ENCODE assay signal across 1 cellular context in genomic region chr14:105843444-105844046, GRCh38.
TF ChIP-seq lines count a peak whose summit lies in the region.

No MANE protein-coding gene starts in this region.

TF ChIP-seq in HepG2, 621 proteins besides CTCF, POLR2A, EP300 and RAD21 (continued from another document):
- no peak for TF ChIP-seq PAXIP1 (CRISPR knock-in tag; conservative IDR thresholded peaks at IDR 0.05)
- no peak for TF ChIP-seq KMT2B (CRISPR knock-in tag; IDR thresholded peaks at IDR 0.05)
- no peak for TF ChIP-seq ZNF740 (CRISPR knock-in tag; IDR thresholded peaks at IDR 0.05)
- no peak for TF ChIP-seq JUNB (CRISPR knock-in tag; IDR thresholded peaks at IDR 0.05; ENCODE audit: borderline replicate concordance)
- no peak for TF ChIP-seq ZIK1 (CRISPR knock-in tag; IDR thresholded peaks at IDR 0.05; ENCODE audit: borderline replicate concordance, low read depth)
- no peak for TF ChIP-seq ZBTB39 (CRISPR knock-in tag; IDR thresholded peaks at IDR 0.05)
- no peak for TF ChIP-seq GATAD2A (CRISPR knock-in tag; IDR thresholded peaks at IDR 0.05)
- no peak for TF ChIP-seq HOXA9 (CRISPR knock-in tag; IDR thresholded peaks at IDR 0.05; ENCODE audit: borderline replicate concordance)
- no peak for TF ChIP-seq RNF219 (CRISPR knock-in tag; IDR thresholded peaks at IDR 0.05)
- TF ChIP-seq ZNF282 (IDR thresholded peaks at IDR 0.05; ENCODE audit: partially characterized antibody), result no peak
- no peak for TF ChIP-seq ZNF737 (CRISPR knock-in tag; IDR thresholded peaks at IDR 0.05; ENCODE audit: borderline replicate concordance)
- TF ChIP-seq ZNF704 (CRISPR knock-in tag; IDR thresholded peaks at IDR 0.05; ENCODE audit: borderline replicate concordance), result no peak
TF ChIP-seq in HepG2: peak in this region for 0.
